17 cellular contexts compared by ENCODE assay signal in genomic region chr19:39211731-39212376, GRCh38. TPM values are rescaled to one million over a fixed set of nuclear protein-coding genes. Genes with fewer than 3 reads are reported as not detected.
"Had no signal": no experiment of that assay in that cellular context is flagged by ENCODE, and none has a peak within 500 bp of the region (broad histone marks: within the 10 kb centered on the region; RNA-seq: fewer than 3 reads in every experiment).

No MANE protein-coding gene starts in this region.

- ATAC-seq: foreskin keratinocyte had no signal

- H3K36me3 Mint-ChIP-seq: activated naive CD4-positive, alpha-beta T cell treated with anti-CD3 and anti-CD28 coated beads, Interleukin-2, amount 50 U/mL, for 24 hours; stimulated activated naive B cell treated with anti-CD40 and anti-IgM and Interleukin-4, amounts not matched to agents 10 μg/mL and 1 μg/mL and 100 μg/mL, for 72 hours; type B pancreatic cell had no signal

- H3K27ac Mint-ChIP-seq: activated B cell treated with CpG ODN at 0.5 μM for 24 hours; activated CD4-positive, alpha-beta T cell treated with anti-CD3 and anti-CD28 coated beads, Interleukin-2, amount 10 ng/mL, durations not matched to agents 24 days and 14 days; activated naive CD4-positive, alpha-beta T cell treated with anti-CD3 and anti-CD28 coated beads, Interleukin-2, amount 50 U/mL, for 24 hours; activated T-helper 2 cell treated with anti-CD3 and anti-CD28 coated beads, Interferon-gamma antibody, Interleukin-2, Interleukin-4, amounts not matched to agents 10 μg/mL and 5 μg/mL and 100 μg/mL, durations not matched to agents 14 hours and 24 hours and 36 hours; nephron; stimulated activated naive B cell treated with anti-CD40 and anti-IgM and Interleukin-4, amounts not matched to agents 10 μg/mL and 1 μg/mL and 100 μg/mL, for 72 hours; type B pancreatic cell had no signal

- H3K4me1 Mint-ChIP-seq: activated B cell treated with CpG ODN at 0.5 μM for 24 hours; activated CD4-positive, alpha-beta T cell treated with anti-CD3 and anti-CD28 coated beads, Interleukin-2, amount 10 ng/mL, durations not matched to agents 24 days and 14 days; activated naive CD4-positive, alpha-beta T cell treated with anti-CD3 and anti-CD28 coated beads, Interleukin-2, amount 50 U/mL, for 24 hours; nephron; stimulated activated naive B cell treated with anti-CD40 and anti-IgM and Interleukin-4, amounts not matched to agents 10 μg/mL and 1 μg/mL and 100 μg/mL, for 72 hours had no signal

- H3K4me3 Mint-ChIP-seq: activated B cell treated with CpG ODN at 0.5 μM for 24 hours; activated CD4-positive, alpha-beta T cell treated with anti-CD3 and anti-CD28 coated beads, Interleukin-2, amount 10 ng/mL, durations not matched to agents 24 days and 14 days; activated naive CD4-positive, alpha-beta T cell treated with anti-CD3 and anti-CD28 coated beads, Interleukin-2, amount 50 U/mL, for 24 hours; nephron; stimulated activated naive B cell treated with anti-CD40 and anti-IgM and Interleukin-4, amounts not matched to agents 10 μg/mL and 1 μg/mL and 100 μg/mL, for 72 hours; type B pancreatic cell had no signal

- H3K27me3 Mint-ChIP-seq: activated naive CD4-positive, alpha-beta T cell treated with anti-CD3 and anti-CD28 coated beads, Interleukin-2, amount 50 U/mL, for 24 hours had no signal

- DNase-seq: activated B cell treated with CpG ODN at 0.5 μM for 24 hours; aorta; dorsolateral prefrontal cortex; foreskin keratinocyte; occipital lobe; stimulated activated naive B cell treated with anti-CD40 and anti-IgM and Interleukin-4, amounts not matched to agents 10 μg/mL and 1 μg/mL and 100 μg/mL, for 72 hours had no signal

- H3K9me3 Mint-ChIP-seq: activated CD4-positive, alpha-beta T cell treated with anti-CD3 and anti-CD28 coated beads, Interleukin-2, amount 10 ng/mL, durations not matched to agents 24 days and 14 days; activated naive CD4-positive, alpha-beta T cell treated with anti-CD3 and anti-CD28 coated beads, Interleukin-2, amount 50 U/mL, for 24 hours; activated T-helper 2 cell treated with anti-CD3 and anti-CD28 coated beads, Interferon-gamma antibody, Interleukin-2, Interleukin-4, amounts not matched to agents 10 μg/mL and 5 μg/mL and 100 μg/mL, durations not matched to agents 14 hours and 24 hours and 36 hours; stimulated activated naive B cell treated with anti-CD40 and anti-IgM and Interleukin-4, amounts not matched to agents 10 μg/mL and 1 μg/mL and 100 μg/mL, for 72 hours had no signal

RNA-seq across cellular contexts. Expression of gene SYCN, which starts 7.8 kb away (rescaled TPM):
- total RNA-seq: activated B cell treated with CpG ODN at 0.5 μM for 24 hours; activated CD4-positive, alpha-beta T cell treated with anti-CD3 and anti-CD28 coated beads, Interleukin-2, amount 10 ng/mL, durations not matched to agents 24 days and 14 days; activated T-helper 2 cell treated with anti-CD3 and anti-CD28 coated beads, Interferon-gamma antibody, Interleukin-2, Interleukin-4, amounts not matched to agents 10 μg/mL and 5 μg/mL and 100 μg/mL, durations not matched to agents 14 hours and 24 hours and 36 hours; aorta; bronchial epithelial cell; esophagus muscularis mucosa; foreskin keratinocyte; mucosa of descending colon; occipital lobe; pulmonary artery endothelial cell; sciatic nerve; T-helper 1 cell treated with Interleukin-12 subunit alpha and Interleukin-12 subunit beta and Interleukin-4 antibody, amounts not matched to agents 30 ng/mL and 1 ng/mL, for 36 hours had no signal
- polyA plus RNA-seq: foreskin keratinocyte had no signal

RNA-seq across cellular contexts. Expression of gene NCCRP1, which starts 15.1 kb away (rescaled TPM):
- total RNA-seq: activated B cell treated with CpG ODN at 0.5 μM for 24 hours; activated CD4-positive, alpha-beta T cell treated with anti-CD3 and anti-CD28 coated beads, Interleukin-2, amount 10 ng/mL, durations not matched to agents 24 days and 14 days; activated T-helper 2 cell treated with anti-CD3 and anti-CD28 coated beads, Interferon-gamma antibody, Interleukin-2, Interleukin-4, amounts not matched to agents 10 μg/mL and 5 μg/mL and 100 μg/mL, durations not matched to agents 14 hours and 24 hours and 36 hours; aorta; occipital lobe; pulmonary artery endothelial cell; sciatic nerve; T-helper 1 cell treated with Interleukin-12 subunit alpha and Interleukin-12 subunit beta and Interleukin-4 antibody, amounts not matched to agents 30 ng/mL and 1 ng/mL, for 36 hours had no signal

RNA-seq across cellular contexts. Expression of gene IFNL3, which starts 33.0 kb away (rescaled TPM):
- total RNA-seq: activated B cell treated with CpG ODN at 0.5 μM for 24 hours; activated CD4-positive, alpha-beta T cell treated with anti-CD3 and anti-CD28 coated beads, Interleukin-2, amount 10 ng/mL, durations not matched to agents 24 days and 14 days; activated T-helper 2 cell treated with anti-CD3 and anti-CD28 coated beads, Interferon-gamma antibody, Interleukin-2, Interleukin-4, amounts not matched to agents 10 μg/mL and 5 μg/mL and 100 μg/mL, durations not matched to agents 14 hours and 24 hours and 36 hours; aorta; bronchial epithelial cell; esophagus muscularis mucosa; foreskin keratinocyte; mucosa of descending colon; occipital lobe; pulmonary artery endothelial cell; sciatic nerve; T-helper 1 cell treated with Interleukin-12 subunit alpha and Interleukin-12 subunit beta and Interleukin-4 antibody, amounts not matched to agents 30 ng/mL and 1 ng/mL, for 36 hours had no signal
- polyA plus RNA-seq: aorta, foreskin keratinocyte had no signal

RNA-seq across cellular contexts. Expression of gene IFNL4, which starts 36.8 kb away (rescaled TPM):
- total RNA-seq: activated B cell treated with CpG ODN at 0.5 μM for 24 hours; activated CD4-positive, alpha-beta T cell treated with anti-CD3 and anti-CD28 coated beads, Interleukin-2, amount 10 ng/mL, durations not matched to agents 24 days and 14 days; activated T-helper 2 cell treated with anti-CD3 and anti-CD28 coated beads, Interferon-gamma antibody, Interleukin-2, Interleukin-4, amounts not matched to agents 10 μg/mL and 5 μg/mL and 100 μg/mL, durations not matched to agents 14 hours and 24 hours and 36 hours; aorta; bronchial epithelial cell; esophagus muscularis mucosa; foreskin keratinocyte; mucosa of descending colon; occipital lobe; pulmonary artery endothelial cell; sciatic nerve; T-helper 1 cell treated with Interleukin-12 subunit alpha and Interleukin-12 subunit beta and Interleukin-4 antibody, amounts not matched to agents 30 ng/mL and 1 ng/mL, for 36 hours had no signal
- polyA plus RNA-seq: aorta, foreskin keratinocyte had no signal

RNA-seq across cellular contexts. Expression of gene IFNL2, which starts 56.3 kb away (rescaled TPM):
- total RNA-seq: activated B cell treated with CpG ODN at 0.5 μM for 24 hours; activated CD4-positive, alpha-beta T cell treated with anti-CD3 and anti-CD28 coated beads, Interleukin-2, amount 10 ng/mL, durations not matched to agents 24 days and 14 days; activated T-helper 2 cell treated with anti-CD3 and anti-CD28 coated beads, Interferon-gamma antibody, Interleukin-2, Interleukin-4, amounts not matched to agents 10 μg/mL and 5 μg/mL and 100 μg/mL, durations not matched to agents 14 hours and 24 hours and 36 hours; aorta; bronchial epithelial cell; dorsolateral prefrontal cortex; esophagus muscularis mucosa; foreskin keratinocyte; mucosa of descending colon; occipital lobe; pulmonary artery endothelial cell; sciatic nerve; T-helper 1 cell treated with Interleukin-12 subunit alpha and Interleukin-12 subunit beta and Interleukin-4 antibody, amounts not matched to agents 30 ng/mL and 1 ng/mL, for 36 hours had no signal
- polyA plus RNA-seq: aorta, foreskin keratinocyte had no signal
